In genomic region chr15:62066663-62067447, GRCh38 we compare ENCODE assay signal across 8 cellular contexts. TPM values are rescaled to one million over a fixed set of nuclear protein-coding genes. Genes with fewer than 3 reads are reported as not detected.
A peak's percentile ranks its signal among the peaks of the same experiment; 100 is the strongest.
DNase-seq lines count a peak whose midpoint lies in the region; ATAC-seq lines count a peak whose summit lies in the region.

Gene C2CD4A (plus strand): TSS chr15:62066977. CDS start chr15:62067614, 637 bp downstream.

- CTCF ChIA-PET in activated CD4-positive, alpha-beta memory T cell treated with anti-CD3 and anti-CD28 coated beads for 36 hours (lab: Charles Lee) = interaction anchor here (1.4 to 1.7 kb wide), 2 partner anchors 117 to 233 kb away, joined by 4 read pairs; no protein-coding TSS in a partner anchor

- POLR2A ChIA-PET in activated CD4-positive, alpha-beta memory T cell treated with anti-CD3 and anti-CD28 coated beads for 36 hours (lab: Charles Lee) = no interaction called here

- H3K27ac Mint-ChIP-seq in activated CD4-positive, alpha-beta memory T cell treated with anti-CD3 and anti-CD28 coated beads for 36 hours = peak within 1 kb of the TSS; percentile 21

- no peak for ATAC-seq in HG02973 (IDR thresholded peaks at IDR 0.05; ENCODE audit: unreplicated experiment)

- WGBS in ectodermal cell, 2 experiments = 6 to 7% methylated on average over 33 of the region's 33 CpGs

- H3K36me3 Mint-ChIP-seq in activated CD4-positive, alpha-beta memory T cell treated with anti-CD3 and anti-CD28 coated beads for 36 hours = no peaks in the 10 kb centered on the region

- H3K4me1 ChIP-seq in ectodermal cell (ENCODE audit: control insufficient read depth, insufficient read depth, low read length) = peaks cover 8% of the 10 kb centered on the region

- H3K4me3 ChIP-seq in ectodermal cell (ENCODE audit: insufficient read depth, low read depth, low read length) = peak within 1 kb of the TSS; percentile 18

- peaks cover 17% of the 10 kb centered on the region for H3K27me3 Mint-ChIP-seq in activated CD4-positive, alpha-beta memory T cell treated with anti-CD3 and anti-CD28 coated beads for 36 hours

- intact Hi-C loops in activated CD4-positive, alpha-beta memory T cell treated with anti-CD3 and anti-CD28 coated beads for 36 hours (cut with micrococcal nuclease) = loop anchor here (10.0 kb wide), 1 partner anchor 1942 kb away; no protein-coding TSS in a partner anchor

- no peaks in the 10 kb centered on the region for H3K36me3 ChIP-seq in ectodermal cell (ENCODE audit: control insufficient read depth, insufficient read depth, low read length)

- no peaks in the 10 kb centered on the region for H3K9me3 Mint-ChIP-seq in activated CD4-positive, alpha-beta memory T cell treated with anti-CD3 and anti-CD28 coated beads for 36 hours

- no peak within 1 kb of the TSS for H3K27ac ChIP-seq in ectodermal cell (ENCODE audit: insufficient read depth, low read depth, low read length, poor library complexity, severe bottlenecking)

- no peaks in the 10 kb centered on the region for H3K9me3 ChIP-seq in ectodermal cell (ENCODE audit: control insufficient read depth, low read length)

- DNase-seq in NCI-H446 treated with DMSO at 0.1 percent for 48 hours (lab: John Stamatoyannopoulos, UW) (peak; percentile 2), NCI-H446 (lab: John Stamatoyannopoulos, UW) (no peak), NCI-H2171 (lab: John Stamatoyannopoulos, UW) (peak; percentile 84), medulla oblongata (ENCODE audit: extremely low spot score) (peak; percentile 29)
- DNase-seq in activated CD4-positive, alpha-beta memory T cell treated with anti-CD3 and anti-CD28 coated beads for 36 hours = peak; percentile 76
- peak in 2 of 3 experiments; percentile 20 to 54 for DNase-seq in stimulated activated CD4-positive, alpha-beta T cell treated with anti-CD3 and anti-CD28 coated beads, TNF-alpha, amount 100 ng/mL, for 24 hours (ENCODE audit: low read depth in 3 of 3)

- peaks cover 32% of the 10 kb centered on the region for H3K4me1 Mint-ChIP-seq in activated CD4-positive, alpha-beta memory T cell treated with anti-CD3 and anti-CD28 coated beads for 36 hours (ENCODE audit: low read depth)

- peak within 1 kb of the TSS; percentile 69 for H3K4me3 Mint-ChIP-seq in activated CD4-positive, alpha-beta memory T cell treated with anti-CD3 and anti-CD28 coated beads for 36 hours

- peaks cover 85% of the 10 kb centered on the region for H3K27me3 ChIP-seq in ectodermal cell (ENCODE audit: control insufficient read depth, insufficient read depth, low read length, poor library complexity, severe bottlenecking)

RNA-seq across cellular contexts. Expression of gene C2CD4A, which starts in this region (rescaled TPM):
- total RNA-seq in activated CD4-positive, alpha-beta memory T cell treated with anti-CD3 and anti-CD28 coated beads for 36 hours = 1 to 10 TPM; 2.3 to 2.6 TPM
- not detected for polyA plus RNA-seq in ectodermal cell (2013, experiment 1 of 4)
- not detected for polyA plus RNA-seq in ectodermal cell (2013, experiment 2 of 4)
- polyA plus RNA-seq in ectodermal cell (2013, experiment 3 of 4) = not detected
- not detected for polyA plus RNA-seq in ectodermal cell (2013, experiment 4 of 4)

Comparison
In these comparisons a context has a peak if more than half of its experiments do, and no peak if none do; other contexts are left out.
1. DNase-seq: peak in NCI-H446 treated with DMSO at 0.1 percent for 48 hours (single experiment), NCI-H2171 (single experiment), activated CD4-positive, alpha-beta memory T cell treated with anti-CD3 and anti-CD28 coated beads for 36 hours (single experiment), medulla oblongata (single experiment) and stimulated activated CD4-positive, alpha-beta T cell treated with anti-CD3 and anti-CD28 coated beads, TNF-alpha, amount 100 ng/mL, for 24 hours (2 of 3); none in NCI-H446 (0 of 2).